ENCODE assay signal across 7 cellular contexts in genomic region chr9:15113288-15113687, GRCh38.
"Had no signal": no experiment of that assay in that cellular context is flagged by ENCODE, and none has a peak within 500 bp of the region (broad histone marks: within the 10 kb centered on the region; RNA-seq: fewer than 3 reads in every experiment).

No MANE protein-coding gene starts in this region.

- H3K27ac Mint-ChIP-seq: IgD-negative memory B cell had no signal

- FAIRE-seq: HTR-8/SVneo, K562 had no signal

- H3K27ac ChIP-seq: HL-60, KMS-11 had no signal

- H3K4me1 Mint-ChIP-seq: IgD-negative memory B cell had no signal

- H3K4me3 Mint-ChIP-seq: IgD-negative memory B cell had no signal

- H3K4me3 ChIP-seq: K562 had no signal

- H3K9ac ChIP-seq: KMS-11 had no signal

- DNase-seq: KBM-7, KG1 had no signal

- H3K36me3 Mint-ChIP-seq: IgD-negative memory B cell had no signal

- H3K4me2 ChIP-seq: KMS-11 had no signal

- ATAC-seq: K562 had no signal
